ENCODE assay signal across 1 cellular context in genomic region chr22:41343300-41343699, GRCh38.
TF ChIP-seq lines count a peak whose summit lies in the region.

No MANE protein-coding gene starts in this region.

TF ChIP-seq in HepG2, 621 proteins besides CTCF, POLR2A, EP300 and RAD21:
- peak; percentile 71 for TF ChIP-seq AGO2 (optimal IDR thresholded peaks at IDR 0.05; ENCODE audit: low read depth, low read length)
- TF ChIP-seq ATF3 (CRISPR knock-in tag; IDR thresholded peaks at IDR 0.05): no peak
